26 cellular contexts compared by ENCODE assay signal in the genomic region with DNA sequence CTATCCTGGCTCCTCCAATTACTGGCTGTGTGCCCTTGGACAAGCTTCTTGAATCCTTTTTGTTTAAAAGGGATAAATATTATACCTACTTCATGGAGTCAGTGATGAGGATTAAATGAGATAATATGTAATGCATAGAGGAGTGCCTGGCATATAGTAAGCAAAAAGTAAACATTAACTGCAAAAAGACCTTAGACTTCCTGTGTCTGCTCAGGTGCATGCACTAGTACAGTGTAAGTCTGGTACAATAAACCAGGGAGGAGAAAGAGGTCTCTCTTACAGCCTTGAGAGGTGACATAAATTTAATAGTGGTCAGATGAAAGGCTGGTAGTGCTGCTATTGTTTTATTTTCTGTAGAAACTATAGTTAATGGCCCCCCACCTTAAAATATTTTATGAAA.
"Had no signal": no experiment of that assay in that cellular context is flagged by ENCODE, and none has a peak within 500 bp of the region (broad histone marks: within the 10 kb centered on the region; RNA-seq: fewer than 3 reads in every experiment).

No MANE protein-coding gene starts in this region.

- DNase-seq: stimulated activated CD4-positive, alpha-beta T cell treated with anti-CD3 and anti-CD28 coated beads, Interleukin-2, amount 100 ng/mL, for 48 hours; stimulated activated CD4-positive, alpha-beta T cell treated with anti-CD3 and anti-CD28 coated beads, Interleukin-4, amount 100 ng/mL, for 1 hour; stimulated activated CD4-positive, alpha-beta T cell treated with anti-CD3 and anti-CD28 coated beads, Interleukin-4, amount 100 ng/mL, for 24 hours; stimulated activated CD4-positive, alpha-beta T cell treated with anti-CD3 and anti-CD28 coated beads, Interleukin-4, amount 100 ng/mL, for 4 hours; stimulated activated CD8-positive, alpha-beta memory T cell treated with anti-CD3 and anti-CD28 coated beads, Interleukin-4, amount 100 ng/mL, for 48 hours; stimulated activated naive B cell treated with anti-CD40 and anti-IgM and Interleukin-4, amounts not matched to agents 10 μg/mL and 1 μg/mL and 100 μg/mL, for 72 hours; stimulated activated naive CD4-positive, alpha-beta T cell; stimulated activated naive CD4-positive, alpha-beta T cell treated with Interleukin-2 at 50 U/mL for 16 hours; stimulated activated naive CD8-positive, alpha-beta T cell treated with anti-CD3 and anti-CD28 coated beads, Interleukin-15, amount 100 ng/mL, for 72 hours; stimulated activated naive CD8-positive, alpha-beta T cell treated with anti-CD3 and anti-CD28 coated beads, Interleukin-15, Interleukin-2, amounts not matched to agents 100 U/mL and 50 U/mL, for 24 hours; stomach; substantia nigra; testis; thyroid gland; tibial artery; transverse colon; trophoblast cell; upper lobe of left lung; upper lobe of right lung; uterus had no signal

- H3K36me3 ChIP-seq: stomach, suprapubic skin, thoracic aorta, thyroid gland, tibial artery, tibial nerve, transverse colon, upper lobe of left lung, upper lobe of right lung, uterus, vagina had no signal

- H3K4me3 ChIP-seq: stomach, suprapubic skin, testis, thoracic aorta, thyroid gland, tibial artery, tibial nerve, transverse colon, upper lobe of left lung, upper lobe of right lung, uterus, vagina had no signal

- H3K9me3 ChIP-seq: stomach, suprapubic skin, testis, thoracic aorta, thyroid gland, tibial artery, tibial nerve, transverse colon, upper lobe of left lung, upper lobe of right lung, uterus, vagina had no signal

- H3K4me1 ChIP-seq: suprapubic skin, testis, thyroid gland, tibial artery, tibial nerve, upper lobe of left lung, upper lobe of right lung, uterus, vagina had no signal

- H3K27me3 ChIP-seq: stomach, suprapubic skin, testis, thyroid gland, tibial artery, tibial nerve, transverse colon, upper lobe of left lung, upper lobe of right lung, uterus, vagina had no signal

- ATAC-seq: stimulated activated effector memory CD8-positive, alpha-beta T cell treated with anti-CD3 and anti-CD28 coated beads, Interleukin-12 subunit alpha, Interleukin-12 subunit beta, amount 100 ng/mL, for 72 hours; stimulated activated memory B cell treated with anti-CD40 and anti-IgM and Interleukin-4, amounts not matched to agents 10 μg/mL and 1 μg/mL and 100 μg/mL, for 72 hours; stimulated activated naive B cell treated with anti-CD40 and anti-IgM and Interleukin-4, amounts not matched to agents 10 μg/mL and 1 μg/mL and 100 μg/mL, for 72 hours; stimulated activated naive CD8-positive, alpha-beta T cell treated with anti-CD3 and anti-CD28 coated beads, Interleukin-15, amount 100 ng/mL, for 72 hours; stimulated activated naive CD8-positive, alpha-beta T cell treated with anti-CD3 and anti-CD28 coated beads, Interleukin-15, Interleukin-2, amounts not matched to agents 100 U/mL and 50 U/mL, for 24 hours; upper lobe of right lung had no signal

- H3K27ac ChIP-seq: stomach, suprapubic skin, testis, thoracic aorta, thyroid gland, tibial artery, tibial nerve, transverse colon, upper lobe of left lung, upper lobe of right lung, uterus, vagina had no signal
